In genomic region chr6:106508836-106509235, GRCh38 we compare ENCODE assay signal across 22 cellular contexts.
DNase-seq lines count a peak whose midpoint lies in the region; ATAC-seq, FAIRE-seq and TF ChIP-seq lines count a peak whose summit lies in the region.
"Had no signal": no experiment of that assay in that cellular context is flagged by ENCODE, and none has a peak within 500 bp of the region (broad histone marks: within the 10 kb centered on the region; RNA-seq: fewer than 3 reads in every experiment).

No MANE protein-coding gene starts in this region.

- peaks cover 17% of the 10 kb centered on the region for H3K36me3 ChIP-seq in bronchial epithelial cell (ENCODE audit: control insufficient read depth, insufficient read depth, low read length)
- H3K36me3 ChIP-seq: HAP-1, right atrium auricular region, upper lobe of right lung had no signal

- H3K4me3 Mint-ChIP-seq in activated CD8-positive, alpha-beta T cell treated with anti-CD3 and anti-CD28 coated beads for 36 hours: peak overlapping the region; percentile 90
- H3K4me3 Mint-ChIP-seq in activated CD8-positive, alpha-beta T cell treated with anti-CD3 and anti-CD28 coated beads, Interleukin-2, amount 10 ng/mL, durations not matched to agents 7 days and 5 days: no peak overlapping the region

- intact Hi-C loops in activated CD8-positive, alpha-beta T cell treated with anti-CD3 and anti-CD28 coated beads for 36 hours (cut with micrococcal nuclease): loop anchor here (5.0 kb wide), 1 partner anchor 62 kb away; no protein-coding TSS in a partner anchor

- no peaks in the 10 kb centered on the region for H3K27me3 Mint-ChIP-seq in activated CD8-positive, alpha-beta T cell treated with anti-CD3 and anti-CD28 coated beads for 36 hours
- H3K27me3 Mint-ChIP-seq in activated CD8-positive, alpha-beta T cell treated with anti-CD3 and anti-CD28 coated beads, Interleukin-2, amount 10 ng/mL, durations not matched to agents 7 days and 5 days (ENCODE audit: low read depth): peaks cover 10% of the 10 kb centered on the region

- no peak for DNase-seq in activated CD8-positive, alpha-beta T cell treated with anti-CD3 and anti-CD28 coated beads for 36 hours
- DNase-seq in activated CD8-positive, alpha-beta T cell treated with anti-CD3 and anti-CD28 coated beads, Interleukin-2, amount 10 ng/mL, durations not matched to agents 7 days and 5 days: no peak
- DNase-seq in NCI-H226 (peak; percentile 29), bronchial epithelial cell (ENCODE audit: low read depth) (peak; percentile 82), iris pigment epithelial cell (ENCODE audit: low read depth) (peak; percentile 85), activated gamma-delta T cell (lab: John Stamatoyannopoulos, UW) (no peak), AG08396 (ENCODE audit: low spot score) (no peak)
- DNase-seq: activated CD4-positive, alpha-beta T cell treated with anti-CD3 and anti-CD28 coated beads for 4 hours; activated naive CD4-positive, alpha-beta T cell treated with anti-CD3 and anti-CD28 coated beads, Interleukin-2, amount 50 U/mL, for 16 hours; C1 segment of cervical spinal cord; DMS53; hypothalamus; NCI-H2081; NCI-H524; T1000; upper lobe of right lung had no signal

- no peak overlapping the region for H3K4me3 ChIP-seq in bronchial epithelial cell (ENCODE audit: low read depth, low read length)
- H3K4me3 ChIP-seq: HAP-1, right atrium auricular region, SK-N-MC, upper lobe of right lung had no signal

- CTCF ChIA-PET in activated CD8-positive, alpha-beta T cell treated with anti-CD3 and anti-CD28 coated beads for 36 hours (lab: Charles Lee): interaction anchor here (0.9 to 7.8 kb wide), 17 partner anchors 11 to 142 kb away, joined by 3 to 136 read pairs (median 5); no protein-coding TSS in a partner anchor
- CTCF ChIA-PET in activated CD8-positive, alpha-beta T cell treated with anti-CD3 and anti-CD28 coated beads, Interleukin-2, amount 10 ng/mL, durations not matched to agents 7 days and 5 days (lab: Charles Lee): interaction anchor here (0.8 to 8.3 kb wide), 13 partner anchors 12 to 169 kb away, joined by 3 to 156 read pairs (median 8); no protein-coding TSS in a partner anchor

- peaks cover 6% of the 10 kb centered on the region for H3K36me3 Mint-ChIP-seq in activated CD8-positive, alpha-beta T cell treated with anti-CD3 and anti-CD28 coated beads for 36 hours (ENCODE audit: low read depth)
- H3K36me3 Mint-ChIP-seq in activated CD8-positive, alpha-beta T cell treated with anti-CD3 and anti-CD28 coated beads, Interleukin-2, amount 10 ng/mL, durations not matched to agents 7 days and 5 days (ENCODE audit: low read depth): peaks cover 8% of the 10 kb centered on the region

- peak; percentile 7 for TF ChIP-seq CTCF in activated CD8-positive, alpha-beta T cell treated with anti-CD3 and anti-CD28 coated beads for 36 hours (IDR thresholded peaks at IDR 0.05)
- no peak for TF ChIP-seq CTCF in bronchial epithelial cell (IDR thresholded peaks at IDR 0.05; ENCODE audit: insufficient read depth, low read length, severe bottlenecking)

- no peaks in the 10 kb centered on the region for H3K9me3 Mint-ChIP-seq in activated CD8-positive, alpha-beta T cell treated with anti-CD3 and anti-CD28 coated beads for 36 hours
- no peaks in the 10 kb centered on the region for H3K9me3 Mint-ChIP-seq in activated CD8-positive, alpha-beta T cell treated with anti-CD3 and anti-CD28 coated beads, Interleukin-2, amount 10 ng/mL, durations not matched to agents 7 days and 5 days (ENCODE audit: insufficient read depth)

- FAIRE-seq in bronchial epithelial cell (lab: Jason Lieb, UNC): no peak
- FAIRE-seq: A204.1, GM18507 had no signal

- no peaks in the 10 kb centered on the region for H3K27me3 ChIP-seq in bronchial epithelial cell (ENCODE audit: control insufficient read depth, insufficient read depth, low read length)
- H3K27me3 ChIP-seq: upper lobe of right lung had no signal

- no peak overlapping the region for H3K27ac Mint-ChIP-seq in activated CD8-positive, alpha-beta T cell treated with anti-CD3 and anti-CD28 coated beads for 36 hours
- H3K27ac Mint-ChIP-seq in activated CD8-positive, alpha-beta T cell treated with anti-CD3 and anti-CD28 coated beads, Interleukin-2, amount 10 ng/mL, durations not matched to agents 7 days and 5 days: no peak overlapping the region

- POLR2A ChIA-PET in activated CD8-positive, alpha-beta T cell treated with anti-CD3 and anti-CD28 coated beads for 36 hours (lab: Charles Lee): interaction anchor here (0.6 to 5.4 kb wide), 5 partner anchors 12 to 158 kb away, joined by 3 to 70 read pairs (median 4); no protein-coding TSS in a partner anchor
- POLR2A ChIA-PET in activated CD8-positive, alpha-beta T cell treated with anti-CD3 and anti-CD28 coated beads, Interleukin-2, amount 10 ng/mL, durations not matched to agents 7 days and 5 days (lab: Charles Lee): interaction anchor here (4.9 to 6.8 kb wide), 2 partner anchors 14 to 25 kb away, joined by 25 to 146 read pairs; no protein-coding TSS in a partner anchor

- peaks cover 15% of the 10 kb centered on the region for H3K4me1 Mint-ChIP-seq in activated CD8-positive, alpha-beta T cell treated with anti-CD3 and anti-CD28 coated beads for 36 hours (ENCODE audit: low read depth)
- H3K4me1 Mint-ChIP-seq in activated CD8-positive, alpha-beta T cell treated with anti-CD3 and anti-CD28 coated beads, Interleukin-2, amount 10 ng/mL, durations not matched to agents 7 days and 5 days (ENCODE audit: low read depth): peaks cover 35% of the 10 kb centered on the region

- no peak for ATAC-seq in activated CD8-positive, alpha-beta T cell treated with anti-CD3 and anti-CD28 coated beads for 36 hours
- ATAC-seq in activated CD8-positive, alpha-beta T cell treated with anti-CD3 and anti-CD28 coated beads, Interleukin-2, amount 10 ng/mL, durations not matched to agents 7 days and 5 days: no peak
- no peak for ATAC-seq in HG02759 (IDR thresholded peaks at IDR 0.05; ENCODE audit: unreplicated experiment)
- ATAC-seq: upper lobe of right lung had no signal

Comparison
In these comparisons a context has a peak if more than half of its experiments do, and no peak if none do; other contexts are left out.
1. DNase-seq: peak in NCI-H226 (single experiment), bronchial epithelial cell (single experiment) and iris pigment epithelial cell (single experiment); none in activated CD8-positive, alpha-beta T cell treated with anti-CD3 and anti-CD28 coated beads for 36 hours (single experiment), activated CD8-positive, alpha-beta T cell treated with anti-CD3 and anti-CD28 coated beads, Interleukin-2, amount 10 ng/mL, durations not matched to agents 7 days and 5 days (single experiment), activated gamma-delta T cell (single experiment) and AG08396 (single experiment).